Comparison of ENCODE assay signal across 1 cellular context in the genomic region with DNA sequence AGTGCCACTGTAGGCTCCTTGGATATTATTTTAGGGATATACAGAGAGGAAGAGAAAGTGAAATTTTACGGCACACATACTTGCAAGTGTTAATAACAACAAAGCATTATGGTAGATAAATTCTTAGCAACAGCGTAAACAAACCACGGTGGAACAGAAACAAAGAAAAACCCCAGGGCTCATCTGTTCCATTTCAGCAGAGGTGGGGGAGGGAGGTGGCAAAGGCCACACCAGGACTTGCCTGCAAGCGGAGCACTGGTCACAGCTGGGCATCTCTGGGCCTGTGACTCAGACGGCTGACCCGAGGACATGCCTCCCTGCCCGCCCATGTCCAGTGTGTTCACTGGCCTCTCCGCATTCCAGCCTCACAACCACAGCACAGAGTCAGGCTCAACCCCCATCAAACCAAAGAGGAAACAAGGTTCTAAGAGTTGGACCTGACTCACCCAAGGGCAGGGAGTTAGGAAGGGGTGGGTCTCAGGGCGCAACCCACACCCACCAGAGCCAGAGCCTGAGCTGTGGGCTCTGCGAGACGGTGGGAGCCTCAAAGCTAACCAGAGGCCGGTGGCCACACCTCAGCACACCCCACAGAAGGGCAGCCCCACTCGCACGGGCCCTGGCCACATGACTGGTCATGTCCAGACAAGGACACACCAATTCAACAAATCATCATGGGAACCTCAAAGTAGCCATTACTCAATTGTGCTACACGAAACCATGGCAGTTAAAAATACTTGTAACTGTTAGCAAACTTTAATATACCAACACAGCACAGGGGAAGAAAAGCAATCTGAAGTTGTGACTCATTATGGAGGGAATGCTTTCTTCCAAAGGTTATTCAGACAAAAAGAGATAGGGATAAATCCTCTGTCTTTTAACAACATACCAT.
TF ChIP-seq lines count a peak whose summit lies in the region.

No MANE protein-coding gene starts in this region.

TF ChIP-seq in HEK293, 187 proteins besides CTCF, POLR2A, EP300 and RAD21 (continued from another document):
- TF ChIP-seq, protein P1, sequence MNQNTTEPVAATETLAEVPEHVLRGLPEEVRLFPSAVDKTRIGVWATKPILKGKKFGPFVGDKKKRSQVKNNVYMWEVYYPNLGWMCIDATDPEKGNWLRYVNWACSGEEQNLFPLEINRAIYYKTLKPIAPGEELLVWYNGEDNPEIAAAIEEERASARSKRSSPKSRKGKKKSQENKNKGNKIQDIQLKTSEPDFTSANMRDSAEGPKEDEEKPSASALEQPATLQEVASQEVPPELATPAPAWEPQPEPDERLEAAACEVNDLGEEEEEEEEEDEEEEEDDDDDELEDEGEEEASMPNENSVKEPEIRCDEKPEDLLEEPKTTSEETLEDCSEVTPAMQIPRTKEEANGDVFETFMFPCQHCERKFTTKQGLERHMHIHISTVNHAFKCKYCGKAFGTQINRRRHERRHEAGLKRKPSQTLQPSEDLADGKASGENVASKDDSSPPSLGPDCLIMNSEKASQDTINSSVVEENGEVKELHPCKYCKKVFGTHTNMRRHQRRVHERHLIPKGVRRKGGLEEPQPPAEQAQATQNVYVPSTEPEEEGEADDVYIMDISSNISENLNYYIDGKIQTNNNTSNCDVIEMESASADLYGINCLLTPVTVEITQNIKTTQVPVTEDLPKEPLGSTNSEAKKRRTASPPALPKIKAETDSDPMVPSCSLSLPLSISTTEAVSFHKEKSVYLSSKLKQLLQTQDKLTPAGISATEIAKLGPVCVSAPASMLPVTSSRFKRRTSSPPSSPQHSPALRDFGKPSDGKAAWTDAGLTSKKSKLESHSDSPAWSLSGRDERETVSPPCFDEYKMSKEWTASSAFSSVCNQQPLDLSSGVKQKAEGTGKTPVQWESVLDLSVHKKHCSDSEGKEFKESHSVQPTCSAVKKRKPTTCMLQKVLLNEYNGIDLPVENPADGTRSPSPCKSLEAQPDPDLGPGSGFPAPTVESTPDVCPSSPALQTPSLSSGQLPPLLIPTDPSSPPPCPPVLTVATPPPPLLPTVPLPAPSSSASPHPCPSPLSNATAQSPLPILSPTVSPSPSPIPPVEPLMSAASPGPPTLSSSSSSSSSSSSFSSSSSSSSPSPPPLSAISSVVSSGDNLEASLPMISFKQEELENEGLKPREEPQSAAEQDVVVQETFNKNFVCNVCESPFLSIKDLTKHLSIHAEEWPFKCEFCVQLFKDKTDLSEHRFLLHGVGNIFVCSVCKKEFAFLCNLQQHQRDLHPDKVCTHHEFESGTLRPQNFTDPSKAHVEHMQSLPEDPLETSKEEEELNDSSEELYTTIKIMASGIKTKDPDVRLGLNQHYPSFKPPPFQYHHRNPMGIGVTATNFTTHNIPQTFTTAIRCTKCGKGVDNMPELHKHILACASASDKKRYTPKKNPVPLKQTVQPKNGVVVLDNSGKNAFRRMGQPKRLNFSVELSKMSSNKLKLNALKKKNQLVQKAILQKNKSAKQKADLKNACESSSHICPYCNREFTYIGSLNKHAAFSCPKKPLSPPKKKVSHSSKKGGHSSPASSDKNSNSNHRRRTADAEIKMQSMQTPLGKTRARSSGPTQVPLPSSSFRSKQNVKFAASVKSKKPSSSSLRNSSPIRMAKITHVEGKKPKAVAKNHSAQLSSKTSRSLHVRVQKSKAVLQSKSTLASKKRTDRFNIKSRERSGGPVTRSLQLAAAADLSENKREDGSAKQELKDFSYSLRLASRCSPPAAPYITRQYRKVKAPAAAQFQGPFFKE (tag by site-specific recombination; IDR thresholded peaks at IDR 0.05; ENCODE audit: borderline replicate concordance) = no peak
- TF ChIP-seq HIC1 (tag by site-specific recombination; IDR thresholded peaks at IDR 0.05) = peak; percentile 66; the same call in 1 of the 2 replicates
- peak; percentile 83; the same call in 1 of the 2 replicates for TF ChIP-seq TRIM28 (IDR thresholded peaks at IDR 0.05; ENCODE audit: borderline replicate concordance, low read length)
- TF ChIP-seq SETDB1 (IDR thresholded peaks at IDR 0.05; ENCODE audit: insufficient read length, low read length) = no peak
- peak; percentile 50; the same call in 1 of the 2 replicates for TF ChIP-seq ZFP37 (tag by site-specific recombination; IDR thresholded peaks at IDR 0.05)
- TF ChIP-seq OVOL3 (tag by site-specific recombination; IDR thresholded peaks at IDR 0.05) = no peak
- TF ChIP-seq TSHZ1 (tag by site-specific recombination; IDR thresholded peaks at IDR 0.05; ENCODE audit: borderline replicate concordance) = no peak
- TF ChIP-seq, protein P2, sequence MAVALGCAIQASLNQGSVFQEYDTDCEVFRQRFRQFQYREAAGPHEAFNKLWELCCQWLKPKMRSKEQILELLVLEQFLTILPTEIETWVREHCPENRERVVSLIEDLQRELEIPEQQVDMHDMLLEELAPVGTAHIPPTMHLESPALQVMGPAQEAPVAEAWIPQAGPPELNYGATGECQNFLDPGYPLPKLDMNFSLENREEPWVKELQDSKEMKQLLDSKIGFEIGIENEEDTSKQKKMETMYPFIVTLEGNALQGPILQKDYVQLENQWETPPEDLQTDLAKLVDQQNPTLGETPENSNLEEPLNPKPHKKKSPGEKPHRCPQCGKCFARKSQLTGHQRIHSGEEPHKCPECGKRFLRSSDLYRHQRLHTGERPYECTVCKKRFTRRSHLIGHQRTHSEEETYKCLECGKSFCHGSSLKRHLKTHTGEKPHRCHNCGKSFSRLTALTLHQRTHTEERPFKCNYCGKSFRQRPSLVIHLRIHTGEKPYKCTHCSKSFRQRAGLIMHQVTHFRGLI (tag by site-specific recombination; IDR thresholded peaks at IDR 0.05) = no peak
- TF ChIP-seq ZNF211 (tag by site-specific recombination; IDR thresholded peaks at IDR 0.05; ENCODE audit: low read depth) = no peak
- no peak for TF ChIP-seq HOXA7 (CRISPR knock-in tag; IDR thresholded peaks at IDR 0.05; ENCODE audit: borderline replicate concordance)
- no peak for TF ChIP-seq YY2 (tag by site-specific recombination; IDR thresholded peaks at IDR 0.05)
- no peak for TF ChIP-seq ZSCAN16 (tag by site-specific recombination; IDR thresholded peaks at IDR 0.05)
- TF ChIP-seq ZNF16 (tag by site-specific recombination; IDR thresholded peaks at IDR 0.05; ENCODE audit: low read depth) = no peak
- TF ChIP-seq PRDM4 (tag by site-specific recombination; IDR thresholded peaks at IDR 0.05) = no peak
- TF ChIP-seq ZNF404 (tag by site-specific recombination; IDR thresholded peaks at IDR 0.05) = no peak
- no peak for TF ChIP-seq ZNF175 (tag by site-specific recombination; IDR thresholded peaks at IDR 0.05)
- no peak for TF ChIP-seq ZNF214 (tag by site-specific recombination; IDR thresholded peaks at IDR 0.05; ENCODE audit: borderline replicate concordance)
- TF ChIP-seq ZNF626 (tag by site-specific recombination; IDR thresholded peaks at IDR 0.05) = no peak
- peak; percentile 30; the same call in 1 of the 2 replicates for TF ChIP-seq ZFHX2 (tag by site-specific recombination; conservative IDR thresholded peaks at IDR 0.05)
- TF ChIP-seq EGR2 (tag by site-specific recombination; IDR thresholded peaks at IDR 0.05; ENCODE audit: low read depth) = 0 out of 2 replicates have a peak, but pooled peaks have one; percentile 10
- no peak for TF ChIP-seq ZNF510 (tag by site-specific recombination; IDR thresholded peaks at IDR 0.05; ENCODE audit: insufficient replicate concordance)
- no peak for TF ChIP-seq ZNF561 (tag by site-specific recombination; IDR thresholded peaks at IDR 0.05; ENCODE audit: borderline replicate concordance)
- no peak for TF ChIP-seq ZNF223 (tag by site-specific recombination; IDR thresholded peaks at IDR 0.05)
- no peak for TF ChIP-seq ZNF645 (tag by site-specific recombination; IDR thresholded peaks at IDR 0.05)
